In genomic region chr18:31041346-31042067, GRCh38 we compare ENCODE assay signal across 1 cellular context.
TF ChIP-seq lines count a peak whose summit lies in the region.

No MANE protein-coding gene starts in this region.

TF ChIP-seq in HEK293, 187 proteins besides CTCF, POLR2A, EP300 and RAD21 (continued from another document):
- peak; percentile 11; the same call in 1 of the 2 replicates for TF ChIP-seq KLF1 (tag by site-specific recombination; IDR thresholded peaks at IDR 0.05)
- TF ChIP-seq EGR2 (tag by site-specific recombination; IDR thresholded peaks at IDR 0.05; ENCODE audit: low read depth), result peak; percentile 96
- no peak for TF ChIP-seq WT1 (tag by site-specific recombination; IDR thresholded peaks at IDR 0.05)
- TF ChIP-seq, protein P1, sequence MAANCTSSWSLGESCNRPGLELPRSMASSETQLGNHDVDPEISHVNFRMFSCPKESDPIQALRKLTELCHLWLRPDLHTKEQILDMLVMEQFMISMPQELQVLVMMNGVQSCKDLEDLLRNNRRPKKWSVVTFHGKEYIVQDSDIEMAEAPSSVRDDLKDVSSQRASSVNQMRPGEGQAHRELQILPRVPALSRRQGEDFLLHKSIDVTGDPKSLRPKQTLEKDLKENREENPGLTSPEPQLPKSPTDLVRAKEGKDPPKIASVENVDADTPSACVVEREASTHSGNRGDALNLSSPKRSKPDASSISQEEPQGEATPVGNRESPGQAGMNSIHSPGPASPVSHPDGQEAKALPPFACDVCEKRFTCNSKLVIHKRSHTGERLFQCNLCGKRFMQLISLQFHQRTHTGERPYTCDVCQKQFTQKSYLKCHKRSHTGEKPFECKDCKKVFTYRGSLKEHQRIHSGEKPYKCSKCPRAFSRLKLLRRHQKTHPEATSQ (tag by site-specific recombination; IDR thresholded peaks at IDR 0.05), result no peak
- TF ChIP-seq REPIN1 (tag by site-specific recombination; IDR thresholded peaks at IDR 0.05; ENCODE audit: low read depth), result no peak
- no peak for TF ChIP-seq ZNF394 (tag by site-specific recombination; IDR thresholded peaks at IDR 0.05; ENCODE audit: borderline replicate concordance)
- TF ChIP-seq TRIM28 (IDR thresholded peaks at IDR 0.05; ENCODE audit: borderline replicate concordance, low read length), result peak; percentile 84; the same call in 1 of the 2 replicates
- TF ChIP-seq MYNN (tag by site-specific recombination; IDR thresholded peaks at IDR 0.05; ENCODE audit: borderline replicate concordance), result no peak
- TF ChIP-seq ZNF660 (tag by site-specific recombination; IDR thresholded peaks at IDR 0.05), result no peak
- TF ChIP-seq ZIC2 (tag by site-specific recombination; IDR thresholded peaks at IDR 0.05), result peak; percentile 58
- TF ChIP-seq KLF7 (tag by site-specific recombination; IDR thresholded peaks at IDR 0.05; ENCODE audit: borderline replicate concordance), result no peak
- TF ChIP-seq ZNF610 (tag by site-specific recombination; IDR thresholded peaks at IDR 0.05; ENCODE audit: borderline replicate concordance), result peak; percentile 43; the same call in 1 of the 2 replicates
- TF ChIP-seq ZFP69B (tag by site-specific recombination; IDR thresholded peaks at IDR 0.05), result no peak
- TF ChIP-seq, protein P2, sequence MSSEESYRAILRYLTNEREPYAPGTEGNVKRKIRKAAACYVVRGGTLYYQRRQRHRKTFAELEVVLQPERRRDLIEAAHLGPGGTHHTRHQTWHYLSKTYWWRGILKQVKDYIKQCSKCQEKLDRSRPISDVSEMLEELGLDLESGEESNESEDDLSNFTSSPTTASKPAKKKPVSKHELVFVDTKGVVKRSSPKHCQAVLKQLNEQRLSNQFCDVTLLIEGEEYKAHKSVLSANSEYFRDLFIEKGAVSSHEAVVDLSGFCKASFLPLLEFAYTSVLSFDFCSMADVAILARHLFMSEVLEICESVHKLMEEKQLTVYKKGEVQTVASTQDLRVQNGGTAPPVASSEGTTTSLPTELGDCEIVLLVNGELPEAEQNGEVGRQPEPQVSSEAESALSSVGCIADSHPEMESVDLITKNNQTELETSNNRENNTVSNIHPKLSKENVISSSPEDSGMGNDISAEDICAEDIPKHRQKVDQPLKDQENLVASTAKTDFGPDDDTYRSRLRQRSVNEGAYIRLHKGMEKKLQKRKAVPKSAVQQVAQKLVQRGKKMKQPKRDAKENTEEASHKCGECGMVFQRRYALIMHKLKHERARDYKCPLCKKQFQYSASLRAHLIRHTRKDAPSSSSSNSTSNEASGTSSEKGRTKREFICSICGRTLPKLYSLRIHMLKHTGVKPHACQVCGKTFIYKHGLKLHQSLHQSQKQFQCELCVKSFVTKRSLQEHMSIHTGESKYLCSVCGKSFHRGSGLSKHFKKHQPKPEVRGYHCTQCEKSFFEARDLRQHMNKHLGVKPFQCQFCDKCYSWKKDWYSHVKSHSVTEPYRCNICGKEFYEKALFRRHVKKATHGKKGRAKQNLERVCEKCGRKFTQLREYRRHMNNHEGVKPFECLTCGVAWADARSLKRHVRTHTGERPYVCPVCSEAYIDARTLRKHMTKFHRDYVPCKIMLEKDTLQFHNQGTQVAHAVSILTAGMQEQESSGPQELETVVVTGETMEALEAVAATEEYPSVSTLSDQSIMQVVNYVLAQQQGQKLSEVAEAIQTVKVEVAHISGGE (tag by site-specific recombination; conservative IDR thresholded peaks at IDR 0.05; ENCODE audit: low read depth), result peak; percentile 92
- TF ChIP-seq, protein P3, sequence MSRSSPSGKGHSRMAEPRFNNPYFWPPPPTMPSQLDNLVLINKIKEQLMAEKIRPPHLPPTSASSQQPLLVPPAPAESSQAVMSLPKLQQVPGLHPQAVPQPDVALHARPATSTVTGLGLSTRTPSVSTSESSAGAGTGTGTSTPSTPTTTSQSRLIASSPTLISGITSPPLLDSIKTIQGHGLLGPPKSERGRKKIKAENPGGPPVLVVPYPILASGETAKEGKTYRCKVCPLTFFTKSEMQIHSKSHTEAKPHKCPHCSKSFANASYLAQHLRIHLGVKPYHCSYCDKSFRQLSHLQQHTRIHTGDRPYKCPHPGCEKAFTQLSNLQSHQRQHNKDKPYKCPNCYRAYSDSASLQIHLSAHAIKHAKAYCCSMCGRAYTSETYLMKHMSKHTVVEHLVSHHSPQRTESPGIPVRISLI (tag by site-specific recombination; IDR thresholded peaks at IDR 0.05), result no peak
- no peak for TF ChIP-seq BCL11A (tag by site-specific recombination; IDR thresholded peaks at IDR 0.05; ENCODE audit: low read depth)
- peak; percentile 27 for TF ChIP-seq IKZF3 (tag by site-specific recombination; IDR thresholded peaks at IDR 0.05)
- TF ChIP-seq SP2 (tag by site-specific recombination; IDR thresholded peaks at IDR 0.05), result peak; percentile 69
- TF ChIP-seq ZNF658 (tag by site-specific recombination; IDR thresholded peaks at IDR 0.05), result no peak
- TF ChIP-seq KLF16 (tag by site-specific recombination; IDR thresholded peaks at IDR 0.05), result peak; percentile 56; the same call in 1 of the 2 replicates
- peak; percentile 57 for TF ChIP-seq ZNF600 (tag by site-specific recombination; IDR thresholded peaks at IDR 0.05)
- TF ChIP-seq ZNF473 (tag by site-specific recombination; IDR thresholded peaks at IDR 0.05), result no peak
TF ChIP-seq in HEK293: peak in this region for 36.
